ENCODE assay signal across 1 cellular context in genomic region chr13:109782066-109782822, GRCh38.
TF ChIP-seq lines count a peak whose summit lies in the region.

No MANE protein-coding gene starts in this region.

TF ChIP-seq in IMR-90, 13 proteins besides CTCF, POLR2A, EP300 and RAD21:
- no peak for TF ChIP-seq CHD1 (IDR thresholded peaks at IDR 0.05; ENCODE audit: low read depth, low read length)
- TF ChIP-seq SMC3 (IDR thresholded peaks at IDR 0.05; ENCODE audit: low read depth, low read length), result no peak
- no peak for TF ChIP-seq MXI1 (IDR thresholded peaks at IDR 0.05; ENCODE audit: borderline replicate concordance, low read depth, low read length)
- TF ChIP-seq NFE2L2 (IDR thresholded peaks at IDR 0.05; ENCODE audit: low read depth, low read length), result no peak
- TF ChIP-seq MAZ (IDR thresholded peaks at IDR 0.05; ENCODE audit: borderline replicate concordance, low read depth, low read length), result no peak
- no peak for TF ChIP-seq CEBPB (IDR thresholded peaks at IDR 0.05; ENCODE audit: low read depth, low read length)
- TF ChIP-seq ELK1 (IDR thresholded peaks at IDR 0.05; ENCODE audit: borderline replicate concordance, low read depth, low read length), result no peak
- no peak for TF ChIP-seq RCOR1 (IDR thresholded peaks at IDR 0.05; ENCODE audit: insufficient replicate concordance, low read length)
- no peak for TF ChIP-seq FOS (IDR thresholded peaks at IDR 0.05; ENCODE audit: low read depth, low read length)
